In the genomic region with DNA sequence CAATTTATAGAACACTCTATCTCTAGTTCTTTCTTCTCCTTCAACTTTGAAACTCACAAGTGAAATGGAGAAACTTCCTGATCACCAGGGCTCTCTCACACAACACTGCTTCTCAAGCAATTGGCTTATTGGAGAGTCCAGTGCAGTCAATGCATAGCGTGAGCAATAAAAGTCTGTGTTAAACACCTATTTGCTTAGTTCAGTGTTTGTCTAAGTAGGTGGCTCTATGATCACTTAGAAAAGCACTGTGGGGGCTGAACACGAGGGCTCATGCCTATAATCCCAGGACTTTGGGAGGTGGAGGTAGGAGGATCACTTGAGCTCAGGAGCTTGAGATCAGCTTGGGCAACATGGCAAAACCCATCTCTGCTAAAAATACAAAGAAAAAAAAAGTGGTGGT, we compare ENCODE assay signal across 1 cellular context.
TF ChIP-seq lines count a peak whose summit lies in the region.

No MANE protein-coding gene starts in this region.

TF ChIP-seq in K562, 482 proteins besides CTCF, POLR2A, EP300 and RAD21:
- no peak for TF ChIP-seq HNRNPL (IDR thresholded peaks at IDR 0.05; ENCODE audit: low read depth, low read length)
- TF ChIP-seq MTA2 (IDR thresholded peaks at IDR 0.05; ENCODE audit: low read depth): no peak
- TF ChIP-seq, protein P1, sequence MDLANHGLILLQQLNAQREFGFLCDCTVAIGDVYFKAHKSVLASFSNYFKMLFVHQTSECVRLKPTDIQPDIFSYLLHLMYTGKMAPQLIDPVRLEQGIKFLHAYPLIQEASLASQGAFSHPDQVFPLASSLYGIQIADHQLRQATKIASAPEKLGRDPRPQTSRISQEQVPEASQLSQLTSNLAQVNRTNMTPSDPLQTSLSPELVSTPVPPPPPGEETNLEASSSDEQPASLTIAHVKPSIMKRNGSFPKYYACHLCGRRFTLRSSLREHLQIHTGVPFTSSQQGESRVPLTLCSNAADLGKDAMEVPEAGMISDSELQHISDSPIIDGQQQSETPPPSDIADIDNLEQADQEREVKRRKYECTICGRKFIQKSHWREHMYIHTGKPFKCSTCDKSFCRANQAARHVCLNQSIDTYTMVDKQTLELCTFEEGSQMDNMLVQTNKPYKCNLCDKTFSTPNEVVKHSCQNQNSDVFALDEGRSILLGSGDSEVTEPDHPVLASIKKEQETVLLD (IDR thresholded peaks at IDR 0.05): no peak
- no peak for TF ChIP-seq RB1 (IDR thresholded peaks at IDR 0.05; ENCODE audit: low read depth)
- no peak for TF ChIP-seq SRSF3 (IDR thresholded peaks at IDR 0.05; ENCODE audit: insufficient read depth, low read length)
- TF ChIP-seq BRD9 (IDR thresholded peaks at IDR 0.05; ENCODE audit: low read depth, partially characterized antibody): no peak
- no peak for TF ChIP-seq RERE (CRISPR knock-in tag; IDR thresholded peaks at IDR 0.05; ENCODE audit: borderline replicate concordance)
- no peak for TF ChIP-seq DPF2 (IDR thresholded peaks at IDR 0.05)
